ENCODE assay signal across 8 cellular contexts in genomic region chr5:62354028-62354874, GRCh38. TPM values are rescaled to one million over a fixed set of nuclear protein-coding genes. Genes with fewer than 3 reads are reported as not detected.
A peak's percentile ranks its signal among the peaks of the same experiment; 100 is the strongest.
DNase-seq lines count a peak whose midpoint lies in the region; ATAC-seq and TF ChIP-seq lines count a peak whose summit lies in the region.

No MANE protein-coding gene starts in this region.

- H3K36me3 ChIP-seq in mammary epithelial cell (ENCODE audit: insufficient read depth, low read length) = peaks cover 29% of the 10 kb centered on the region

- DNase-seq in COLO668 (lab: John Stamatoyannopoulos, UW; ENCODE audit: unreplicated experiment) (peak; percentile 1), NCI-H345 treated with DMSO at 0.1 percent for 48 hours (lab: John Stamatoyannopoulos, UW; ENCODE audit: unreplicated experiment) (peak; percentile 6), mammary epithelial cell (peak; percentile 40), medulla oblongata (ENCODE audit: extremely low spot score) (peak; percentile 77), 8988T (no peak)
- no peak for DNase-seq in stimulated activated CD4-positive, alpha-beta T cell treated with anti-CD3 and anti-CD28 coated beads, Interleukin-12 subunit alpha, Interleukin-12 subunit beta, amount 100 ng/mL, for 4 hours

- intact Hi-C loops in mammary epithelial cell (cut with micrococcal nuclease) = loop anchor here (1.0 to 10.0 kb wide), 2 partner anchors 129 to 409 kb away; no protein-coding TSS in a partner anchor

- H3K27me3 ChIP-seq in mammary epithelial cell (ENCODE audit: insufficient read depth, low read length) = no peaks in the 10 kb centered on the region

- H3K4me1 ChIP-seq in mammary epithelial cell (ENCODE audit: insufficient read depth, low read length) = no peaks in the 10 kb centered on the region

- no peak overlapping the region for H3K27ac ChIP-seq in mammary epithelial cell (ENCODE audit: insufficient read depth, low read depth, low read length)

- H3K4me2 ChIP-seq in mammary epithelial cell (ENCODE audit: insufficient read depth, low read depth, low read length) = no peak overlapping the region

- peak; percentile 54 to 57 for TF ChIP-seq CTCF in mammary epithelial cell (conservative IDR thresholded peaks at IDR 0.05 in 1 of 2, IDR thresholded peaks at IDR 0.05 in 1 of 2; ENCODE audit: extremely low read depth in 1 of 2, insufficient read depth in 1 of 2, low read depth in 1 of 2, low read length in 2 of 2)

- CTCF ChIA-PET in mammary epithelial cell (lab: Charles Lee; ENCODE audit: low non-redundant PET) = interaction anchor here (0.6 kb wide), 1 partner anchor 130 kb away, joined by 4 read pairs; no protein-coding TSS in a partner anchor

- no peak overlapping the region for H3K9ac ChIP-seq in mammary epithelial cell (ENCODE audit: insufficient read depth, low read length)

- in situ Hi-C loops in mammary epithelial cell (cut with MboI; ENCODE audit: low sequenced_read_pairs in 2 of 2) = loop anchor here (5.0 to 10.0 kb wide), 2 partner anchors 127 to 129 kb away; no protein-coding TSS in a partner anchor

- dilution Hi-C loops in mammary epithelial cell (cut with HindIII; ENCODE audit: low sequenced_read_pairs) = no loop called here

- ATAC-seq in GM18511 (IDR thresholded peaks at IDR 0.05; ENCODE audit: unreplicated experiment) = peak; percentile 93
- ATAC-seq in HG02885 (IDR thresholded peaks at IDR 0.05; ENCODE audit: poor library complexity, unreplicated experiment) = peak; percentile 97

- H2AFZ ChIP-seq in mammary epithelial cell (ENCODE audit: low read depth, low read length) = no peak overlapping the region

- H3K79me2 ChIP-seq in mammary epithelial cell (ENCODE audit: insufficient read depth, low read length) = no peaks in the 10 kb centered on the region

- no peaks in the 10 kb centered on the region for H4K20me1 ChIP-seq in mammary epithelial cell (ENCODE audit: insufficient read depth, low read length)

- H3K4me3 ChIP-seq in mammary epithelial cell (replicated peaks in 1 of 3; ENCODE audit: insufficient read depth in 1 of 3, low read depth in 2 of 3, low read length in 3 of 3) = no peak overlapping the region

- no peaks in the 10 kb centered on the region for H3K9me3 ChIP-seq in mammary epithelial cell (replicated peaks; ENCODE audit: insufficient read depth, low read length)

- no TSS peak for BruUV-seq in mammary epithelial cell (replicated peaks; lab: Mats Ljungman, UMichigan)

RNA-seq across cellular contexts. Expression of gene KIF2A, which starts 48.2 kb away (rescaled TPM):
- total RNA-seq in mammary epithelial cell = 10 to 100 TPM; 35.2 to 56.5 TPM
- polyA plus RNA-seq in mammary epithelial cell = 23.4 TPM
- polyA minus RNA-seq in mammary epithelial cell = 49.3 TPM

RNA-seq across cellular contexts. Expression of gene DIMT1, which starts 49.5 kb away (rescaled TPM):
- 10 to 100 TPM; 27.7 to 34.7 TPM for total RNA-seq in mammary epithelial cell
- 30.0 TPM for polyA plus RNA-seq in mammary epithelial cell
- polyA minus RNA-seq in mammary epithelial cell = 3.6 TPM

RNA-seq across cellular contexts. Expression of gene IPO11, which starts 58.3 kb away (rescaled TPM):
- 10 to 100 TPM; 27.8 to 45.2 TPM for total RNA-seq in mammary epithelial cell
- 21.2 TPM for polyA plus RNA-seq in mammary epithelial cell
- polyA minus RNA-seq in mammary epithelial cell = 120 TPM

Comparison
In these comparisons a context has a peak if more than half of its experiments do, and no peak if none do; other contexts are left out.
1. DNase-seq: peak in COLO668 (single experiment), NCI-H345 treated with DMSO at 0.1 percent for 48 hours (single experiment), mammary epithelial cell (single experiment) and medulla oblongata (single experiment); none in 8988T (single experiment) and stimulated activated CD4-positive, alpha-beta T cell treated with anti-CD3 and anti-CD28 coated beads, Interleukin-12 subunit alpha, Interleukin-12 subunit beta, amount 100 ng/mL, for 4 hours (single experiment).